ENCODE assay signal across 1 cellular context in the genomic region with DNA sequence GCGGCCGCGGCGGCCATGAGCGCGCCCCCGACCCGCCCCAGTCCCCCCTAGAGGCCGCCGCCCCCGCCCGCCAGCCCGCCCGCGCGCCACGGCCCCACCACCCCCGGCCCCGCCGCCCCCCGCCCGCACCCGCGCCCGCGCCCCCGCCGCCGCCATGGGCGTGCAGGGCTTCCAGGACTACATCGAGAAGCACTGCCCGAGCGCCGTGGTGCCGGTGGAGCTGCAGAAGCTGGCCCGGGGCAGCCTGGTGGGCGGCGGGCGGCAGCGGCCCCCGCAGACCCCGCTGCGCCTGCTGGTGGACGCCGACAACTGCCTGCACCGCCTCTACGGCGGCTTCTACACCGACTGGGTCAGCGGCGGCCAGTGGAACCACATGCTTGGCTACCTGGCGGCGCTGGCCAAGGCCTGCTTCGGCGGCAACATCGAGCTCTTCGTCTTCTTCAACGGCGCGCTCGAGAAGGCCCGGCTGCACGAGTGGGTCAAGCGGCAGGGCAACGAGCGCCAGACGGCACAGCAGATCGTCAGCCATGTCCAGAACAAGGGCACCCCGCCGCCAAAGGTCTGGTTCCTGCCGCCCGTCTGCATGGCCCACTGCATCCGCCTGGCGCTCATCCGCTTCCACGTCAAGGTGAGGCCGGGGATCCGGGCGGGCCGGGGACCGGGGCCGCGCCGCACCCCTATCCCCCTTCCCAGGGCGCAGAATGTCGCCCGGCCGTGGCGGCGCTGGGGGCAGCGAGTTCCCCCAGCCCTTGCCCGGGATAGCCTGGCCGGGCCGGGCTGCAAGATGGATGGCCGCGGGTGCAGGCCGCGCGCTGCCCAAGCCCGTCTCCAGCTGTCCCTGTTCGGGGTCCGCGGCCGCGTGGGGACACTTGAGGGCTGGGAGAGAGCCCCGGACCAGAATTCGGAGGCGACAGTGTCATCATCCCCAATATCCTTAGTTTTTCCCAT.
TF ChIP-seq lines count a peak whose summit lies in the region.

No MANE protein-coding gene starts in this region.

TF ChIP-seq in HepG2, 621 proteins besides CTCF, POLR2A, EP300 and RAD21 (continued from another document and continues in another):
- TF ChIP-seq, protein P1, sequence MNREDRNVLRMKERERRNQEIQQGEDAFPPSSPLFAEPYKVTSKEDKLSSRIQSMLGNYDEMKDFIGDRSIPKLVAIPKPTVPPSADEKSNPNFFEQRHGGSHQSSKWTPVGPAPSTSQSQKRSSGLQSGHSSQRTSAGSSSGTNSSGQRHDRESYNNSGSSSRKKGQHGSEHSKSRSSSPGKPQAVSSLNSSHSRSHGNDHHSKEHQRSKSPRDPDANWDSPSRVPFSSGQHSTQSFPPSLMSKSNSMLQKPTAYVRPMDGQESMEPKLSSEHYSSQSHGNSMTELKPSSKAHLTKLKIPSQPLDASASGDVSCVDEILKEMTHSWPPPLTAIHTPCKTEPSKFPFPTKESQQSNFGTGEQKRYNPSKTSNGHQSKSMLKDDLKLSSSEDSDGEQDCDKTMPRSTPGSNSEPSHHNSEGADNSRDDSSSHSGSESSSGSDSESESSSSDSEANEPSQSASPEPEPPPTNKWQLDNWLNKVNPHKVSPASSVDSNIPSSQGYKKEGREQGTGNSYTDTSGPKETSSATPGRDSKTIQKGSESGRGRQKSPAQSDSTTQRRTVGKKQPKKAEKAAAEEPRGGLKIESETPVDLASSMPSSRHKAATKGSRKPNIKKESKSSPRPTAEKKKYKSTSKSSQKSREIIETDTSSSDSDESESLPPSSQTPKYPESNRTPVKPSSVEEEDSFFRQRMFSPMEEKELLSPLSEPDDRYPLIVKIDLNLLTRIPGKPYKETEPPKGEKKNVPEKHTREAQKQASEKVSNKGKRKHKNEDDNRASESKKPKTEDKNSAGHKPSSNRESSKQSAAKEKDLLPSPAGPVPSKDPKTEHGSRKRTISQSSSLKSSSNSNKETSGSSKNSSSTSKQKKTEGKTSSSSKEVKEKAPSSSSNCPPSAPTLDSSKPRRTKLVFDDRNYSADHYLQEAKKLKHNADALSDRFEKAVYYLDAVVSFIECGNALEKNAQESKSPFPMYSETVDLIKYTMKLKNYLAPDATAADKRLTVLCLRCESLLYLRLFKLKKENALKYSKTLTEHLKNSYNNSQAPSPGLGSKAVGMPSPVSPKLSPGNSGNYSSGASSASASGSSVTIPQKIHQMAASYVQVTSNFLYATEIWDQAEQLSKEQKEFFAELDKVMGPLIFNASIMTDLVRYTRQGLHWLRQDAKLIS (CRISPR knock-in tag; IDR thresholded peaks at IDR 0.05) = no peak
- TF ChIP-seq PHF20 (CRISPR knock-in tag; IDR thresholded peaks at IDR 0.05) (no peak; the same call in 1 of the 2 replicates), POLR2AphosphoS2 (IDR thresholded peaks at IDR 0.05; ENCODE audit: low read depth, low read length) (no peak), ELF4 (CRISPR knock-in tag; IDR thresholded peaks at IDR 0.05; ENCODE audit: borderline replicate concordance) (no peak), MAFG (CRISPR knock-in tag; IDR thresholded peaks at IDR 0.05) (no peak), SNRNP70 (IDR thresholded peaks at IDR 0.05; ENCODE audit: low read depth, low read length) (no peak), ZNF136 (CRISPR knock-in tag; IDR thresholded peaks at IDR 0.05; ENCODE audit: low read depth) (peak; percentile 66; the same call in 1 of the 2 replicates), STAG1 (CRISPR knock-in tag; IDR thresholded peaks at IDR 0.05) (no peak), ZSCAN31 (CRISPR knock-in tag; IDR thresholded peaks at IDR 0.05; ENCODE audit: low read depth) (no peak), FIP1L1 (IDR thresholded peaks at IDR 0.05; ENCODE audit: borderline replicate concordance, insufficient read depth, low read depth, low read length) (no peak), YEATS4 (CRISPR knock-in tag; IDR thresholded peaks at IDR 0.05; ENCODE audit: borderline replicate concordance) (no peak; the same call in none of the 2 replicates), ZNF282 (IDR thresholded peaks at IDR 0.05; ENCODE audit: partially characterized antibody) (no peak), ZNF7 (CRISPR knock-in tag; IDR thresholded peaks at IDR 0.05) (no peak), POLR2G (IDR thresholded peaks at IDR 0.05; ENCODE audit: low read depth, low read length) (no peak), U2AF2 (IDR thresholded peaks at IDR 0.05; ENCODE audit: low read depth, low read length) (no peak), RFX1 (IDR thresholded peaks at IDR 0.05) (no peak), ZNF652 (CRISPR knock-in tag; IDR thresholded peaks at IDR 0.05; ENCODE audit: borderline replicate concordance, low read depth) (no peak), ZNF33A (CRISPR knock-in tag; IDR thresholded peaks at IDR 0.05; ENCODE audit: borderline replicate concordance) (no peak), GABPB1 (CRISPR knock-in tag; IDR thresholded peaks at IDR 0.05) (peak; percentile 74; the same call in 1 of the 2 replicates), SRSF1 (optimal IDR thresholded peaks at IDR 0.05; ENCODE audit: low read depth, low read length) (peak; percentile 24), CHCHD3 (CRISPR knock-in tag; IDR thresholded peaks at IDR 0.05) (no peak; the same call in 1 of the 2 replicates), TCF12 (IDR thresholded peaks at IDR 0.05) (no peak), TCF12 (CRISPR knock-in tag; IDR thresholded peaks at IDR 0.05) (no peak), KDM1A (CRISPR knock-in tag; IDR thresholded peaks at IDR 0.05) (no peak), SALL1 (CRISPR knock-in tag; IDR thresholded peaks at IDR 0.05) (peak; percentile 64), ZNF317 (CRISPR knock-in tag; IDR thresholded peaks at IDR 0.05) (no peak), ZBTB3 (CRISPR knock-in tag; IDR thresholded peaks at IDR 0.05; ENCODE audit: borderline replicate concordance, low read depth) (no peak), CCAR2 (optimal IDR thresholded peaks at IDR 0.05; ENCODE audit: low read depth, low read length) (no peak)
- TF ChIP-seq, protein P2, sequence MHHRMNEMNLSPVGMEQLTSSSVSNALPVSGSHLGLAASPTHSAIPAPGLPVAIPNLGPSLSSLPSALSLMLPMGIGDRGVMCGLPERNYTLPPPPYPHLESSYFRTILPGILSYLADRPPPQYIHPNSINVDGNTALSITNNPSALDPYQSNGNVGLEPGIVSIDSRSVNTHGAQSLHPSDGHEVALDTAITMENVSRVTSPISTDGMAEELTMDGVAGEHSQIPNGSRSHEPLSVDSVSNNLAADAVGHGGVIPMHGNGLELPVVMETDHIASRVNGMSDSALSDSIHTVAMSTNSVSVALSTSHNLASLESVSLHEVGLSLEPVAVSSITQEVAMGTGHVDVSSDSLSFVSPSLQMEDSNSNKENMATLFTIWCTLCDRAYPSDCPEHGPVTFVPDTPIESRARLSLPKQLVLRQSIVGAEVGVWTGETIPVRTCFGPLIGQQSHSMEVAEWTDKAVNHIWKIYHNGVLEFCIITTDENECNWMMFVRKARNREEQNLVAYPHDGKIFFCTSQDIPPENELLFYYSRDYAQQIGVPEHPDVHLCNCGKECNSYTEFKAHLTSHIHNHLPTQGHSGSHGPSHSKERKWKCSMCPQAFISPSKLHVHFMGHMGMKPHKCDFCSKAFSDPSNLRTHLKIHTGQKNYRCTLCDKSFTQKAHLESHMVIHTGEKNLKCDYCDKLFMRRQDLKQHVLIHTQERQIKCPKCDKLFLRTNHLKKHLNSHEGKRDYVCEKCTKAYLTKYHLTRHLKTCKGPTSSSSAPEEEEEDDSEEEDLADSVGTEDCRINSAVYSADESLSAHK (CRISPR knock-in tag; IDR thresholded peaks at IDR 0.05; ENCODE audit: borderline replicate concordance) = no peak
- TF ChIP-seq, protein P3, sequence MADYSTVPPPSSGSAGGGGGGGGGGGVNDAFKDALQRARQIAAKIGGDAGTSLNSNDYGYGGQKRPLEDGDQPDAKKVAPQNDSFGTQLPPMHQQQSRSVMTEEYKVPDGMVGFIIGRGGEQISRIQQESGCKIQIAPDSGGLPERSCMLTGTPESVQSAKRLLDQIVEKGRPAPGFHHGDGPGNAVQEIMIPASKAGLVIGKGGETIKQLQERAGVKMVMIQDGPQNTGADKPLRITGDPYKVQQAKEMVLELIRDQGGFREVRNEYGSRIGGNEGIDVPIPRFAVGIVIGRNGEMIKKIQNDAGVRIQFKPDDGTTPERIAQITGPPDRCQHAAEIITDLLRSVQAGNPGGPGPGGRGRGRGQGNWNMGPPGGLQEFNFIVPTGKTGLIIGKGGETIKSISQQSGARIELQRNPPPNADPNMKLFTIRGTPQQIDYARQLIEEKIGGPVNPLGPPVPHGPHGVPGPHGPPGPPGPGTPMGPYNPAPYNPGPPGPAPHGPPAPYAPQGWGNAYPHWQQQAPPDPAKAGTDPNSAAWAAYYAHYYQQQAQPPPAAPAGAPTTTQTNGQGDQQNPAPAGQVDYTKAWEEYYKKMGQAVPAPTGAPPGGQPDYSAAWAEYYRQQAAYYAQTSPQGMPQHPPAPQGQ (CRISPR knock-in tag; IDR thresholded peaks at IDR 0.05; ENCODE audit: borderline replicate concordance) = no peak
- TF ChIP-seq, protein P4, sequence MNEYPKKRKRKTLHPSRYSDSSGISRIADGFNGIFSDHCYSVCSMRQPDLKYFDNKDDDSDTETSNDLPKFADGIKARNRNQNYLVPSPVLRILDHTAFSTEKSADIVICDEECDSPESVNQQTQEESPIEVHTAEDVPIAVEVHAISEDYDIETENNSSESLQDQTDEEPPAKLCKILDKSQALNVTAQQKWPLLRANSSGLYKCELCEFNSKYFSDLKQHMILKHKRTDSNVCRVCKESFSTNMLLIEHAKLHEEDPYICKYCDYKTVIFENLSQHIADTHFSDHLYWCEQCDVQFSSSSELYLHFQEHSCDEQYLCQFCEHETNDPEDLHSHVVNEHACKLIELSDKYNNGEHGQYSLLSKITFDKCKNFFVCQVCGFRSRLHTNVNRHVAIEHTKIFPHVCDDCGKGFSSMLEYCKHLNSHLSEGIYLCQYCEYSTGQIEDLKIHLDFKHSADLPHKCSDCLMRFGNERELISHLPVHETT (CRISPR knock-in tag; conservative IDR thresholded peaks at IDR 0.05) = no peak
- TF ChIP-seq, protein P5, sequence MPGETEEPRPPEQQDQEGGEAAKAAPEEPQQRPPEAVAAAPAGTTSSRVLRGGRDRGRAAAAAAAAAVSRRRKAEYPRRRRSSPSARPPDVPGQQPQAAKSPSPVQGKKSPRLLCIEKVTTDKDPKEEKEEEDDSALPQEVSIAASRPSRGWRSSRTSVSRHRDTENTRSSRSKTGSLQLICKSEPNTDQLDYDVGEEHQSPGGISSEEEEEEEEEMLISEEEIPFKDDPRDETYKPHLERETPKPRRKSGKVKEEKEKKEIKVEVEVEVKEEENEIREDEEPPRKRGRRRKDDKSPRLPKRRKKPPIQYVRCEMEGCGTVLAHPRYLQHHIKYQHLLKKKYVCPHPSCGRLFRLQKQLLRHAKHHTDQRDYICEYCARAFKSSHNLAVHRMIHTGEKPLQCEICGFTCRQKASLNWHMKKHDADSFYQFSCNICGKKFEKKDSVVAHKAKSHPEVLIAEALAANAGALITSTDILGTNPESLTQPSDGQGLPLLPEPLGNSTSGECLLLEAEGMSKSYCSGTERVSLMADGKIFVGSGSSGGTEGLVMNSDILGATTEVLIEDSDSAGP (CRISPR knock-in tag; IDR thresholded peaks at IDR 0.05; ENCODE audit: borderline replicate concordance) = peak; percentile 65; the same call in 1 of the 2 replicates
- TF ChIP-seq, protein P6, sequence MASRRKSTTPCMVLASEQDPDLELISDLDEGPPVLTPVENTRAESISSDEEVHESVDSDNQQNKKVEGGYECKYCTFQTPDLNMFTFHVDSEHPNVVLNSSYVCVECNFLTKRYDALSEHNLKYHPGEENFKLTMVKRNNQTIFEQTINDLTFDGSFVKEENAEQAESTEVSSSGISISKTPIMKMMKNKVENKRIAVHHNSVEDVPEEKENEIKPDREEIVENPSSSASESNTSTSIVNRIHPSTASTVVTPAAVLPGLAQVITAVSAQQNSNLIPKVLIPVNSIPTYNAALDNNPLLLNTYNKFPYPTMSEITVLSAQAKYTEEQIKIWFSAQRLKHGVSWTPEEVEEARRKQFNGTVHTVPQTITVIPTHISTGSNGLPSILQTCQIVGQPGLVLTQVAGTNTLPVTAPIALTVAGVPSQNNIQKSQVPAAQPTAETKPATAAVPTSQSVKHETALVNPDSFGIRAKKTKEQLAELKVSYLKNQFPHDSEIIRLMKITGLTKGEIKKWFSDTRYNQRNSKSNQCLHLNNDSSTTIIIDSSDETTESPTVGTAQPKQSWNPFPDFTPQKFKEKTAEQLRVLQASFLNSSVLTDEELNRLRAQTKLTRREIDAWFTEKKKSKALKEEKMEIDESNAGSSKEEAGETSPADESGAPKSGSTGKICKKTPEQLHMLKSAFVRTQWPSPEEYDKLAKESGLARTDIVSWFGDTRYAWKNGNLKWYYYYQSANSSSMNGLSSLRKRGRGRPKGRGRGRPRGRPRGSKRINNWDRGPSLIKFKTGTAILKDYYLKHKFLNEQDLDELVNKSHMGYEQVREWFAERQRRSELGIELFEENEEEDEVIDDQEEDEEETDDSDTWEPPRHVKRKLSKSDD (CRISPR knock-in tag; IDR thresholded peaks at IDR 0.05; ENCODE audit: low read depth) = no peak
- TF ChIP-seq, protein P7, sequence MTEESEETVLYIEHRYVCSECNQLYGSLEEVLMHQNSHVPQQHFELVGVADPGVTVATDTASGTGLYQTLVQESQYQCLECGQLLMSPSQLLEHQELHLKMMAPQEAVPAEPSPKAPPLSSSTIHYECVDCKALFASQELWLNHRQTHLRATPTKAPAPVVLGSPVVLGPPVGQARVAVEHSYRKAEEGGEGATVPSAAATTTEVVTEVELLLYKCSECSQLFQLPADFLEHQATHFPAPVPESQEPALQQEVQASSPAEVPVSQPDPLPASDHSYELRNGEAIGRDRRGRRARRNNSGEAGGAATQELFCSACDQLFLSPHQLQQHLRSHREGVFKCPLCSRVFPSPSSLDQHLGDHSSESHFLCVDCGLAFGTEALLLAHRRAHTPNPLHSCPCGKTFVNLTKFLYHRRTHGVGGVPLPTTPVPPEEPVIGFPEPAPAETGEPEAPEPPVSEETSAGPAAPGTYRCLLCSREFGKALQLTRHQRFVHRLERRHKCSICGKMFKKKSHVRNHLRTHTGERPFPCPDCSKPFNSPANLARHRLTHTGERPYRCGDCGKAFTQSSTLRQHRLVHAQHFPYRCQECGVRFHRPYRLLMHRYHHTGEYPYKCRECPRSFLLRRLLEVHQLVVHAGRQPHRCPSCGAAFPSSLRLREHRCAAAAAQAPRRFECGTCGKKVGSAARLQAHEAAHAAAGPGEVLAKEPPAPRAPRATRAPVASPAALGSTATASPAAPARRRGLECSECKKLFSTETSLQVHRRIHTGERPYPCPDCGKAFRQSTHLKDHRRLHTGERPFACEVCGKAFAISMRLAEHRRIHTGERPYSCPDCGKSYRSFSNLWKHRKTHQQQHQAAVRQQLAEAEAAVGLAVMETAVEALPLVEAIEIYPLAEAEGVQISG (CRISPR knock-in tag; IDR thresholded peaks at IDR 0.05) = peak; percentile 37; the same call in 1 of the 2 replicates
- TF ChIP-seq, protein P8, sequence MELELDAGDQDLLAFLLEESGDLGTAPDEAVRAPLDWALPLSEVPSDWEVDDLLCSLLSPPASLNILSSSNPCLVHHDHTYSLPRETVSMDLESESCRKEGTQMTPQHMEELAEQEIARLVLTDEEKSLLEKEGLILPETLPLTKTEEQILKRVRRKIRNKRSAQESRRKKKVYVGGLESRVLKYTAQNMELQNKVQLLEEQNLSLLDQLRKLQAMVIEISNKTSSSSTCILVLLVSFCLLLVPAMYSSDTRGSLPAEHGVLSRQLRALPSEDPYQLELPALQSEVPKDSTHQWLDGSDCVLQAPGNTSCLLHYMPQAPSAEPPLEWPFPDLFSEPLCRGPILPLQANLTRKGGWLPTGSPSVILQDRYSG (CRISPR knock-in tag; IDR thresholded peaks at IDR 0.05) = 0 out of 2 replicates have a peak, but pooled peaks have one; percentile 34
- TF ChIP-seq, protein P9, sequence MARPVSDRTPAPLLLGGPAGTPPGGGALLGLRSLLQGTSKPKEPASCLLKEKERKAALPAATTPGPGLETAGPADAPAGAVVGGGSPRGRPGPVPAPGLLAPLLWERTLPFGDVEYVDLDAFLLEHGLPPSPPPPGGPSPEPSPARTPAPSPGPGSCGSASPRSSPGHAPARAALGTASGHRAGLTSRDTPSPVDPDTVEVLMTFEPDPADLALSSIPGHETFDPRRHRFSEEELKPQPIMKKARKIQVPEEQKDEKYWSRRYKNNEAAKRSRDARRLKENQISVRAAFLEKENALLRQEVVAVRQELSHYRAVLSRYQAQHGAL (CRISPR knock-in tag; IDR thresholded peaks at IDR 0.05; ENCODE audit: not compliant biosample characterization) = no peak
